ENCODE assay signal across 3 cellular contexts in genomic region chr12:6750506-6750905, GRCh38.
TF ChIP-seq lines count a peak whose summit lies in the region.

No MANE protein-coding gene starts in this region.

TF ChIP-seq in SK-N-SH, 30 proteins besides CTCF, POLR2A, EP300 and RAD21:
- no peak for TF ChIP-seq RFX5 (IDR thresholded peaks at IDR 0.05; ENCODE audit: low read length)
- no peak for TF ChIP-seq NFIC (IDR thresholded peaks at IDR 0.05; ENCODE audit: borderline replicate concordance)
- TF ChIP-seq FOXM1 (IDR thresholded peaks at IDR 0.05; ENCODE audit: low read depth): no peak

TF ChIP-seq in SK-N-SH treated with all-trans-retinoic acid at 6 μM for 48 hours, 23 proteins besides CTCF, POLR2A, EP300 and RAD21:
- no peak for TF ChIP-seq POU6F1 (CRISPR knock-in tag; IDR thresholded peaks at IDR 0.05; ENCODE audit: borderline replicate concordance, low read depth)
- TF ChIP-seq CSRNP3 (CRISPR knock-in tag; IDR thresholded peaks at IDR 0.05): no peak
- TF ChIP-seq ZNF70 (CRISPR knock-in tag; IDR thresholded peaks at IDR 0.05): no peak
- no peak for TF ChIP-seq CREB5 (CRISPR knock-in tag; IDR thresholded peaks at IDR 0.05; ENCODE audit: low read depth)
- no peak for TF ChIP-seq TCF4 (CRISPR knock-in tag; IDR thresholded peaks at IDR 0.05; ENCODE audit: borderline replicate concordance)
- no peak for TF ChIP-seq ESRRG (CRISPR knock-in tag; IDR thresholded peaks at IDR 0.05)
- TF ChIP-seq OSR1 (CRISPR knock-in tag; IDR thresholded peaks at IDR 0.05): no peak
- TF ChIP-seq ISL1 (CRISPR knock-in tag; IDR thresholded peaks at IDR 0.05): no peak
- TF ChIP-seq PATZ1 (CRISPR knock-in tag; IDR thresholded peaks at IDR 0.05; ENCODE audit: borderline replicate concordance): no peak
- no peak for TF ChIP-seq ZFP3 (CRISPR knock-in tag; IDR thresholded peaks at IDR 0.05)
- no peak for TF ChIP-seq CSDC2 (CRISPR knock-in tag; IDR thresholded peaks at IDR 0.05)
- TF ChIP-seq TSHZ2 (CRISPR knock-in tag; IDR thresholded peaks at IDR 0.05): no peak
TF ChIP-seq in SK-N-SH treated with all-trans-retinoic acid at 6 μM for 48 hours: peak in this region for 0.

TF ChIP-seq in IMR-90, 13 proteins besides CTCF, POLR2A, EP300 and RAD21:
- TF ChIP-seq USF2 (IDR thresholded peaks at IDR 0.05; ENCODE audit: low read depth, low read length): no peak
- TF ChIP-seq CEBPB (IDR thresholded peaks at IDR 0.05; ENCODE audit: low read depth, low read length): no peak
- TF ChIP-seq BHLHE40 (IDR thresholded peaks at IDR 0.05; ENCODE audit: low read depth, low read length): no peak
- no peak for TF ChIP-seq CHD1 (IDR thresholded peaks at IDR 0.05; ENCODE audit: low read depth, low read length)
- TF ChIP-seq MAZ (IDR thresholded peaks at IDR 0.05; ENCODE audit: borderline replicate concordance, low read depth, low read length): no peak
- TF ChIP-seq MXI1 (IDR thresholded peaks at IDR 0.05; ENCODE audit: borderline replicate concordance, low read depth, low read length): no peak
